30 cellular contexts compared by ENCODE assay signal in the genomic region with DNA sequence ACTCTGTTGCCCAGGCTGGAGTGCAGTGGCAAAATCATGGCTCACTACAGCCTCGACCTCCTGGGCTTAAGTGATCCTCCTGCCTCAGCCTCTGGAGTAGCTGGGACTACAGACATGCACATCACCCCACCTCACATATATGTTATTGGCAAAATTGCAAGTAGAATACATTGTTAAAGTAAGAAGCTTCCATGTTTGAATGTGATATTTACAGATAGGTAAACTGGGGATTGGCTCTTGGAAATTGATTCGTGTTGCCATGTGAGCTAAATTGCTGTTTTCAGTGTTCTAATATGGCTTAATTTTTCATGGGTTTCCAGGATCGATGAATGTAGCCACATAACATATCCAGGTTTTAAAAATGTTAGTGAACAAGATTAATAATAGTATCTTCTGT.
"Had no signal": no experiment of that assay in that cellular context is flagged by ENCODE, and none has a peak within 500 bp of the region (broad histone marks: within the 10 kb centered on the region; RNA-seq: fewer than 3 reads in every experiment).

No MANE protein-coding gene starts in this region.

- ATAC-seq: activated T-cell treated with anti-CD3 and anti-CD28 coated beads, Interleukin-2, amount 50 U/mL, for 4 hours; activated T-helper 17 cell treated with anti-CD3 and anti-CD28 coated beads, Interleukin-2, amount 50 U/mL, for 72 hours; esophagus mucosa; foreskin keratinocyte; gastroesophageal sphincter; heart right ventricle had no signal

- H3K36me3 ChIP-seq: brain microvascular endothelial cell, gastroesophageal sphincter, heart right ventricle had no signal

- H3K9me3 Mint-ChIP-seq: activated CD4-positive, alpha-beta memory T cell treated with anti-CD3 and anti-CD28 coated beads, Interleukin-2, amount 10 ng/mL, durations not matched to agents 7 days and 5 days; activated CD4-positive, alpha-beta T cell treated with anti-CD3 and anti-CD28 coated beads, Interleukin-2, amount 10 ng/mL, durations not matched to agents 7 days and 5 days; activated T-cell treated with anti-CD3 and anti-CD28 coated beads, Interleukin-2, amount 50 U/mL, for 4 hours; activated T-helper 17 cell treated with anti-CD3 and anti-CD28 coated beads, Interleukin-2, amount 50 U/mL, for 72 hours; central memory CD8-positive, alpha-beta T cell; dendritic cell treated with granulocyte-macrophage colony-stimulating factor and Interleukin-4, amounts not matched to agents 40 ng/mL and 50 ng/mL, for 4 days; endodermal cell had no signal

- H3K27me3 Mint-ChIP-seq: activated CD4-positive, alpha-beta memory T cell treated with anti-CD3 and anti-CD28 coated beads, Interleukin-2, amount 10 ng/mL, durations not matched to agents 7 days and 5 days; activated CD4-positive, alpha-beta T cell treated with anti-CD3 and anti-CD28 coated beads, Interleukin-2, amount 10 ng/mL, durations not matched to agents 7 days and 5 days; activated naive CD8-positive, alpha-beta T cell; activated T-helper 17 cell treated with anti-CD3 and anti-CD28 coated beads, Interleukin-2, amount 50 U/mL, for 72 hours; central memory CD8-positive, alpha-beta T cell; dendritic cell treated with granulocyte-macrophage colony-stimulating factor and Interleukin-4, amounts not matched to agents 40 ng/mL and 50 ng/mL, for 4 days had no signal

- H3K27ac Mint-ChIP-seq: activated CD4-positive, alpha-beta memory T cell treated with anti-CD3 and anti-CD28 coated beads, Interleukin-2, amount 10 ng/mL, durations not matched to agents 7 days and 5 days; activated CD4-positive, alpha-beta T cell treated with anti-CD3 and anti-CD28 coated beads, Interleukin-2, amount 10 ng/mL, durations not matched to agents 7 days and 5 days; activated naive CD8-positive, alpha-beta T cell; activated T-helper 17 cell treated with anti-CD3 and anti-CD28 coated beads, Interleukin-2, amount 50 U/mL, for 72 hours; dendritic cell treated with granulocyte-macrophage colony-stimulating factor and Interleukin-4, amounts not matched to agents 40 ng/mL and 50 ng/mL, for 4 days; endodermal cell had no signal

- H3K4me3 Mint-ChIP-seq: activated CD4-positive, alpha-beta memory T cell treated with anti-CD3 and anti-CD28 coated beads, Interleukin-2, amount 10 ng/mL, durations not matched to agents 7 days and 5 days; activated CD4-positive, alpha-beta T cell treated with anti-CD3 and anti-CD28 coated beads, Interleukin-2, amount 10 ng/mL, durations not matched to agents 7 days and 5 days; activated naive CD8-positive, alpha-beta T cell; activated T-cell treated with anti-CD3 and anti-CD28 coated beads, Interleukin-2, amount 50 U/mL, for 4 hours; activated T-helper 17 cell treated with anti-CD3 and anti-CD28 coated beads, Interleukin-2, amount 50 U/mL, for 72 hours; central memory CD8-positive, alpha-beta T cell; dendritic cell treated with granulocyte-macrophage colony-stimulating factor and Interleukin-4, amounts not matched to agents 40 ng/mL and 50 ng/mL, for 4 days; endodermal cell had no signal

- H3K4me3 ChIP-seq: coronary artery, dorsolateral prefrontal cortex, gastroesophageal sphincter, heart right ventricle had no signal

- H3K9me3 ChIP-seq: gastroesophageal sphincter, heart right ventricle had no signal

- DNase-seq: activated CD4-positive, alpha-beta memory T cell treated with anti-CD3 and anti-CD28 coated beads, Interleukin-2, amount 10 ng/mL, durations not matched to agents 7 days and 5 days; activated CD4-positive, alpha-beta T cell treated with anti-CD3 and anti-CD28 coated beads for 1 hour; activated CD4-positive, alpha-beta T cell treated with anti-CD3 and anti-CD28 coated beads for 4 hours; activated CD4-positive, alpha-beta T cell treated with anti-CD3 and anti-CD28 coated beads, Interleukin-2, amount 10 ng/mL, durations not matched to agents 7 days and 5 days; activated CD4-positive, alpha-beta T cell treated with anti-CD3 and anti-CD28 coated beads, Interleukin-2, amount 50 U/mL, for 4 hours; activated CD8-positive, alpha-beta memory T cell treated with anti-CD3 and anti-CD28 coated beads, Interleukin-2, amount 50 U/mL, for 48 hours; activated effector memory CD4-positive, alpha-beta T cell treated with Interleukin-2 at 50 U/mL for 16 hours; activated gamma-delta T cell treated with Interleukin-2 at 50 U/mL for 16 hours; activated naive CD4-positive, alpha-beta T cell treated with anti-CD3 and anti-CD28 coated beads, Interleukin-2, amount 50 U/mL, for 16 hours; activated naive CD4-positive, alpha-beta T cell treated with Interleukin-2 at 50 U/mL for 16 hours; activated T-cell treated with anti-CD3 and anti-CD28 coated beads for 4 hours; activated T-cell treated with anti-CD3 and anti-CD28 coated beads, Interleukin-2, amount 50 U/mL, for 4 hours; amniotic stem cell; anterior cingulate cortex; brain microvascular endothelial cell; dorsolateral prefrontal cortex; effector memory CD4-positive, alpha-beta T cell; endodermal cell; foreskin keratinocyte; heart right ventricle; T-helper 2 cell had no signal

- H3K27me3 ChIP-seq: brain microvascular endothelial cell, foreskin keratinocyte, gastroesophageal sphincter, heart right ventricle had no signal

- H3K27ac ChIP-seq: brain microvascular endothelial cell, coronary artery, dorsolateral prefrontal cortex, foreskin keratinocyte, gastroesophageal sphincter, heart right ventricle had no signal

- H3K36me3 Mint-ChIP-seq: activated naive CD8-positive, alpha-beta T cell had no signal

- FAIRE-seq: astrocyte, bronchial epithelial cell had no signal

- H3K4me1 ChIP-seq: gastroesophageal sphincter had no signal
